ENCODE assay signal across 26 cellular contexts in the genomic region with DNA sequence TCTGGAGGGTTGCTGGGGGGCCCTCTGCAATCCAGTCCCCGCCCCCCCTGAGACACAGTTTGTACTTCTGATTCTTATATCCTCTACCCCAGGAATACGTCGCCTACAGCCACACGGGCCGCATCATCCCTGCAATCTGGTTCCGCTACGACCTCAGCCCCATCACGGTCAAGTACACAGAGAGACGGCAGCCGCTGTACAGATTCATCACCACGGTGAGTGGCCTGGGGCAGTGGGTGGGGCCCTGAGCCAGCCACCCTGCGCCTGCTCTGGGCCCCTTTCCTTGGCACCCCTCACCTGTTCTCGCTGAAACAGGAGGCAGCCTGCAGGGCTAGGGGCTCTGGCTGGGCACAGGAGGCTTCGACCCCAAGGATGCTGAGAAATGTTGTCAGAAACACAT.
"Had no signal": no experiment of that assay in that cellular context is flagged by ENCODE, and none has a peak within 500 bp of the region (broad histone marks: within the 10 kb centered on the region; RNA-seq: fewer than 3 reads in every experiment).

No MANE protein-coding gene starts in this region.

- H3K9ac ChIP-seq: parathyroid adenoma had no signal

- ATAC-seq: foreskin keratinocyte, gastroesophageal sphincter, left colon, left ventricle myocardium superior, lower lobe of right lung, natural killer cell had no signal

- FAIRE-seq: endothelial cell of umbilical vein had no signal

- H3K4me3 ChIP-seq: coronary artery, esophagus muscularis mucosa, gastroesophageal sphincter, lower lobe of right lung, skin epidermis, spleen, stomach, thyroid gland, vagina had no signal

- H3K4me1 ChIP-seq: parathyroid adenoma had no signal

- H3K9me3 ChIP-seq: esophagus muscularis mucosa, gastroesophageal sphincter, lower lobe of right lung, spleen, stomach, thyroid gland, vagina had no signal

- DNase-seq: dermis blood vessel endothelial cell; effector memory CD4-positive, alpha-beta T cell; foreskin keratinocyte; hypothalamus; immature natural killer cell; islet precursor cell; kidney glomerular epithelial cell; left colon; left ventricle myocardium superior; lower lobe of right lung; natural killer cell; spleen; stimulated activated CD4-positive, alpha-beta T cell treated with anti-CD3 and anti-CD28 coated beads, Interleukin-15, amount 100 ng/mL, for 24 hours; stimulated activated CD4-positive, alpha-beta T cell treated with anti-CD3 and anti-CD28 coated beads, Interleukin-2, amount 100 ng/mL, for 48 hours; stimulated activated CD8-positive, alpha-beta memory T cell treated with anti-CD3 and anti-CD28 coated beads, Interleukin-4, amount 100 ng/mL, for 48 hours; stimulated activated naive CD4-positive, alpha-beta T cell treated with Interleukin-2 at 50 U/mL for 16 hours; stomach; thyroid gland; trophoblast cell had no signal

- H2AFZ ChIP-seq: parathyroid adenoma had no signal

- H3K27ac ChIP-seq: coronary artery, esophagus muscularis mucosa, foreskin keratinocyte, gastroesophageal sphincter, lower lobe of right lung, parathyroid adenoma, skin epidermis, spleen, stomach, thyroid gland, vagina had no signal

- H3K27me3 ChIP-seq: esophagus muscularis mucosa, foreskin keratinocyte, gastroesophageal sphincter, spleen, stomach, thyroid gland, vagina had no signal
